In genomic region chr2:79294994-79295393, GRCh38 we compare ENCODE assay signal across 21 cellular contexts.
"Had no signal": no experiment of that assay in that cellular context is flagged by ENCODE, and none has a peak within 500 bp of the region (broad histone marks: within the 10 kb centered on the region; RNA-seq: fewer than 3 reads in every experiment).

No MANE protein-coding gene starts in this region.

- H3K27ac ChIP-seq: coronary artery, esophagus squamous epithelium, left lung, ovary, right lobe of liver, thoracic aorta, transverse colon, upper lobe of right lung, vagina had no signal

- DNase-seq: dermis blood vessel endothelial cell; effector memory CD4-positive, alpha-beta T cell; erythroblast; esophagus squamous epithelium; foreskin melanocyte; kidney; left cardiac atrium; left lung; natural killer cell; occipital lobe; ovary; right lobe of liver; small intestine; stimulated activated CD4-positive, alpha-beta T cell treated with anti-CD3 and anti-CD28 coated beads, Interleukin-15, amount 100 ng/mL, for 24 hours; stimulated activated CD4-positive, alpha-beta T cell treated with anti-CD3 and anti-CD28 coated beads, Interleukin-2, amount 100 ng/mL, for 48 hours; stimulated activated naive B cell treated with anti-CD40 and anti-IgM and Interleukin-4, amounts not matched to agents 10 μg/mL and 1 μg/mL and 100 μg/mL, for 72 hours; transverse colon; upper lobe of right lung had no signal

- ATAC-seq: left cardiac atrium; left lung; natural killer cell; right lobe of liver; stimulated activated naive B cell treated with anti-CD40 and anti-IgM and Interleukin-4, amounts not matched to agents 10 μg/mL and 1 μg/mL and 100 μg/mL, for 72 hours; upper lobe of right lung had no signal
